Comparison of ENCODE assay signal across 18 cellular contexts in the genomic region with DNA sequence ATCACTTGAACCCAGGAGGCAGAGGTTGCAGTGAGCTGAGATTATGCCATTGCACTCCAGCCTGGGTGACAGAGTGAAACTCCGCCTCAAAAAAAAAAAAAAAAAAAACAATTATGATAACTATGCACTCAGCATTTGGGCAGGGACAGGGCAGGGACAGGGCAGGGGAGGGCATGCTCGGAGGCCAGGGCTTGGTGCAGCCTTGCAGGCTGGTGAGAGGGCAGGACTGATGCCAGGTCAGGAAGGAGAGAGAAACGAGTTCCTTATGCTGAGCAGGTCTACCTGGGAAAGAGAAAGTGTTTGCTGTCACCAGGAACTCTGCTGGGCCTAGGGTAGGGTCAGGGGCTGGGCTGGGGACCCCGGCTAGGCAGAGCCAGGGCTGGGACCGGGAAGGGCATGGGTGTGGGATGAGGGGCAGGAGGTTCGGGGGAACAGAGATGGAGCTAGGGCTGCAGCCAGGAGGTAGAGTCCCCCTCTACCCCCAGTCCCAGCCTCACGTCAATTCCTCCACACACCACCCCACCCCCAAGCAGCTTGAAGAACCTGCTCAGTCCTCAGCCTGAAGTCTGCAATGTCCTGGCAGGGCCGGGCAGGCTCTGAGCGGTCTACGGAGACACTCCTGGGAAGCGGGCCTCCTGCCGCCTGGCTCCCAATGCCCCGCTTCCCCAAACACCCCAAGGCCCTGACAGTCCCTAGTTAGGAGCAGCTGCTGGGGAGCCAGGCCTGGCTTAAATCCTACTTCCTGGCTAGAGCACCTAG. TPM values are rescaled to one million over a fixed set of nuclear protein-coding genes. Genes with fewer than 3 reads are reported as not detected.
DNase-seq lines count a peak whose midpoint lies in the region; ATAC-seq, FAIRE-seq and TF ChIP-seq lines count a peak whose summit lies in the region.
"Had no signal": no experiment of that assay in that cellular context is flagged by ENCODE, and none has a peak within 500 bp of the region (broad histone marks: within the 10 kb centered on the region; RNA-seq: fewer than 3 reads in every experiment).

No MANE protein-coding gene starts in this region.

- FAIRE-seq in urothelium cell line (lab: Jason Lieb, UNC), result peak; percentile 44
- FAIRE-seq: A549, astrocyte, GM12891 had no signal

- no peak overlapping the region for H3K23ac ChIP-seq in neuronal stem cell (ENCODE audit: low read depth, low read length, poor library complexity)

- H3K9ac ChIP-seq in neuronal stem cell (ENCODE audit: low read depth, low read length, poor library complexity), result no peak overlapping the region

- H3K4ac ChIP-seq in neuronal stem cell (ENCODE audit: low read length), result no peak overlapping the region

- H3K4me2 ChIP-seq in neuronal stem cell (ENCODE audit: insufficient read depth, low read length, poor library complexity, severe bottlenecking), result no peak overlapping the region
- H3K4me2 ChIP-seq: A549 had no signal

- no peak for TF ChIP-seq EP300 in esophagus muscularis mucosa (IDR thresholded peaks at IDR 0.05)

- no peak overlapping the region for H4K8ac ChIP-seq in neuronal stem cell (ENCODE audit: low read depth, low read length)

- WGBS in esophagus muscularis mucosa, result 85% methylated on average over 7 of the region's 13 CpGs
- WGBS in neuronal stem cell (ENCODE audit: extremely low coverage in 2 of 2, insufficient read length in 2 of 2, insufficient replicate concordance in 1 of 2), 2 donors, result no CpG with 5 or more reads among the region's 13 CpGs

- H3K9me3 ChIP-seq in right atrium auricular region (no peaks in the 10 kb centered on the region), esophagus muscularis mucosa (no peaks in the 10 kb centered on the region), neuronal stem cell (replicated peaks in 1 of 2; ENCODE audit: control insufficient read depth in 2 of 2, insufficient read depth in 1 of 2, low read depth in 1 of 2, low read length in 2 of 2) (no peaks in the 10 kb centered on the region)
- H3K9me3 ChIP-seq: A549 had no signal

- no peak overlapping the region for H3K4me3 ChIP-seq in right atrium auricular region
- peak overlapping the region in 3 of 4 donors; percentile 10 to 32 (median 14) for H3K4me3 ChIP-seq in esophagus muscularis mucosa
- H3K4me3 ChIP-seq in neuronal stem cell (ENCODE audit: low read length in 2 of 2), result no peak overlapping the region
- H3K4me3 ChIP-seq: A549, SK-N-MC had no signal

- H3K18ac ChIP-seq in neuronal stem cell (ENCODE audit: low read length), result peak overlapping the region; percentile 19

- intact Hi-C loops in Right ventricle myocardium superior (cut with DNase I), result no loop called here
- intact Hi-C loops in esophagus muscularis mucosa (cut with DNase I), result no loop called here

- H3K27ac ChIP-seq in right atrium auricular region (peak overlapping the region in 1 of 2 donors; percentile 43), esophagus muscularis mucosa (replicated peaks in 1 of 4) (peak overlapping the region; percentile 38 to 72 (median 55)), neuronal stem cell (replicated peaks; ENCODE audit: low read length) (no peak overlapping the region)
- H3K27ac ChIP-seq: A549, SK-N-MC had no signal

- no peak overlapping the region for H4K91ac ChIP-seq in neuronal stem cell (ENCODE audit: low read depth, low read length, poor library complexity)

- TF ChIP-seq CTCF in right atrium auricular region (IDR thresholded peaks at IDR 0.05), result no peak
- no peak for TF ChIP-seq CTCF in esophagus muscularis mucosa (IDR thresholded peaks at IDR 0.05)

- H2AFZ ChIP-seq in neuronal stem cell (ENCODE audit: low read length), result no peak overlapping the region

- no peak overlapping the region for H3K14ac ChIP-seq in neuronal stem cell (ENCODE audit: low read length)

- peak; percentile 33 for ATAC-seq in Right ventricle myocardium superior (ENCODE audit: poor library complexity)
- ATAC-seq: activated CD8-positive, alpha-beta T cell treated with anti-CD3 and anti-CD28 coated beads, Interleukin-2, amount 10 ng/mL, durations not matched to agents 7 days and 5 days had no signal

- no peaks in the 10 kb centered on the region for H3K79me1 ChIP-seq in neuronal stem cell (ENCODE audit: low read depth, low read length)

- H2BK15ac ChIP-seq in neuronal stem cell (ENCODE audit: low read length), result peak overlapping the region; percentile 46

- H2BK120ac ChIP-seq in neuronal stem cell (ENCODE audit: low read depth, low read length), result no peak overlapping the region

- H3K4me1 ChIP-seq in right atrium auricular region (peaks cover 0 to 25% of the 10 kb centered on the region in 2 donors), esophagus muscularis mucosa (peaks cover 14 to 46% (median 35%) of the 10 kb centered on the region in 4 donors), neuronal stem cell (ENCODE audit: control insufficient read depth in 2 of 2, insufficient read depth in 1 of 2, low read depth in 1 of 2, low read length in 2 of 2) (peaks cover 5 to 21% of the 10 kb centered on the region in 2 donors)

- no peak for TF ChIP-seq POLR2A in esophagus muscularis mucosa (IDR thresholded peaks at IDR 0.05; ENCODE audit: low read depth)

- no peak overlapping the region for H2BK5ac ChIP-seq in neuronal stem cell (ENCODE audit: low read length)

- H3K36me3 ChIP-seq in right atrium auricular region (no peaks in the 10 kb centered on the region), esophagus muscularis mucosa (no peaks in the 10 kb centered on the region), neuronal stem cell (replicated peaks in 1 of 2; ENCODE audit: control insufficient read depth in 2 of 2, insufficient read depth in 2 of 2, low read length in 2 of 2) (no peaks in the 10 kb centered on the region)

- DNase-seq in Right ventricle myocardium superior, result no peak
- no peak for DNase-seq in right atrium auricular region (ENCODE audit: low spot score)
- no peak for DNase-seq in esophagus muscularis mucosa (ENCODE audit: extremely low spot score)
- no peak for DNase-seq in neuronal stem cell (ENCODE audit: low spot score)
- DNase-seq in urothelium cell line (ENCODE audit: low spot score), result no peak
- no peak for DNase-seq in hepatic stellate cell (ENCODE audit: low spot score)
- DNase-seq in COR-L47 (lab: John Stamatoyannopoulos, UW), result no peak
- no peak for DNase-seq in activated CD8-positive, alpha-beta memory T cell treated with anti-CD3 and anti-CD28 coated beads for 24 hours
- DNase-seq: activated CD8-positive, alpha-beta T cell treated with anti-CD3 and anti-CD28 coated beads, Interleukin-2, amount 10 ng/mL, durations not matched to agents 7 days and 5 days; activated gamma-delta T cell; KBM-7; NCI-H226 had no signal

- peak overlapping the region; percentile 47 for H2AK5ac ChIP-seq in neuronal stem cell (ENCODE audit: low read depth, low read length)

- H3K27me3 ChIP-seq in right atrium auricular region, result no peaks in the 10 kb centered on the region
- H3K27me3 ChIP-seq in esophagus muscularis mucosa, result no peaks in the 10 kb centered on the region
- peaks cover 0 to 35% (median 0%) of the 10 kb centered on the region in 3 experiments for H3K27me3 ChIP-seq in neuronal stem cell (ENCODE audit: control insufficient read depth in 3 of 3, insufficient read depth in 3 of 3, low read depth in 1 of 3, low read length in 3 of 3)

- H2BK12ac ChIP-seq in neuronal stem cell (ENCODE audit: low read length), result no peak overlapping the region

RNA-seq across cellular contexts. Expression of a gene that starts 2.8 kb away (rescaled TPM):
- total RNA-seq in Right ventricle myocardium superior (1.3 TPM), right atrium auricular region (1 to 10 TPM in 1 of 2 donors, under 1 TPM in 1; 0.98 to 1.6 TPM), esophagus muscularis mucosa (1 to 10 TPM in 3 of 4 donors, under 1 TPM in 1; 0.83 to 3.8 (median 3.1) TPM)
- polyA plus RNA-seq in neuronal stem cell (2013, experiment 1 of 2), result 0.07 TPM
- polyA plus RNA-seq in neuronal stem cell (2013, experiment 2 of 2), result 0.12 TPM
- total RNA-seq: activated CD8-positive, alpha-beta T cell treated with anti-CD3 and anti-CD28 coated beads, Interleukin-2, amount 10 ng/mL, durations not matched to agents 7 days and 5 days; astrocyte; G401 had no signal

RNA-seq across cellular contexts. Expression of a gene that starts 16.4 kb away (rescaled TPM):
- total RNA-seq in Right ventricle myocardium superior (8.1 TPM), right atrium auricular region (10 to 100 TPM; 10.9 to 42.5 TPM), esophagus muscularis mucosa (10 to 100 TPM; 32.0 to 58.6 (median 49.2) TPM)
- 2.0 TPM for polyA plus RNA-seq in neuronal stem cell (2013, experiment 1 of 2)
- 1.8 TPM for polyA plus RNA-seq in neuronal stem cell (2013, experiment 2 of 2)

RNA-seq across cellular contexts. Expression of a gene that starts 20.2 kb away (rescaled TPM):
- 580 TPM for total RNA-seq in Right ventricle myocardium superior
- 100 to 1,000 TPM; 166 to 175 TPM for total RNA-seq in right atrium auricular region
- 10 to 100 TPM; 44.4 to 92.6 (median 70.7) TPM for total RNA-seq in esophagus muscularis mucosa
- 0.85 TPM for polyA plus RNA-seq in neuronal stem cell (2013, experiment 1 of 2)
- polyA plus RNA-seq in neuronal stem cell (2013, experiment 2 of 2), result 1.2 TPM
- total RNA-seq: G401 had no signal
- polyA plus RNA-seq: A549 had no signal

RNA-seq across cellular contexts. Expression of a gene that starts 24.6 kb away (rescaled TPM):
- total RNA-seq in Right ventricle myocardium superior (not detected), right atrium auricular region (not detected), esophagus muscularis mucosa (under 1 TPM in 1 of 4 donors, not detected in 3; 0.71 TPM)
- 2.3 TPM for polyA plus RNA-seq in neuronal stem cell (2013, experiment 1 of 2)
- 2.6 TPM for polyA plus RNA-seq in neuronal stem cell (2013, experiment 2 of 2)
- total RNA-seq: astrocyte, G401, omental fat pad had no signal
- polyA plus RNA-seq: A549 had no signal

RNA-seq across cellular contexts. Expression of a gene that starts 36.1 kb away (rescaled TPM):
- total RNA-seq in Right ventricle myocardium superior (20.9 TPM), right atrium auricular region (10 to 100 TPM; 31.3 to 77.7 TPM), esophagus muscularis mucosa (10 to 100 TPM; 26.6 to 49.3 (median 43.0) TPM)
- polyA plus RNA-seq in neuronal stem cell (2013, experiment 1 of 2), result 47.1 TPM
- 45.6 TPM for polyA plus RNA-seq in neuronal stem cell (2013, experiment 2 of 2)
- total RNA-seq: G401 had no signal

Comparison
In these comparisons a context has a peak if more than half of its experiments do, and no peak if none do; other contexts are left out.
1. H3K4me3 ChIP-seq: peak in esophagus muscularis mucosa (3 of 4); none in right atrium auricular region (0 of 2) and neuronal stem cell (0 of 2).